Comparison of ENCODE assay signal across 8 cellular contexts in the genomic region with DNA sequence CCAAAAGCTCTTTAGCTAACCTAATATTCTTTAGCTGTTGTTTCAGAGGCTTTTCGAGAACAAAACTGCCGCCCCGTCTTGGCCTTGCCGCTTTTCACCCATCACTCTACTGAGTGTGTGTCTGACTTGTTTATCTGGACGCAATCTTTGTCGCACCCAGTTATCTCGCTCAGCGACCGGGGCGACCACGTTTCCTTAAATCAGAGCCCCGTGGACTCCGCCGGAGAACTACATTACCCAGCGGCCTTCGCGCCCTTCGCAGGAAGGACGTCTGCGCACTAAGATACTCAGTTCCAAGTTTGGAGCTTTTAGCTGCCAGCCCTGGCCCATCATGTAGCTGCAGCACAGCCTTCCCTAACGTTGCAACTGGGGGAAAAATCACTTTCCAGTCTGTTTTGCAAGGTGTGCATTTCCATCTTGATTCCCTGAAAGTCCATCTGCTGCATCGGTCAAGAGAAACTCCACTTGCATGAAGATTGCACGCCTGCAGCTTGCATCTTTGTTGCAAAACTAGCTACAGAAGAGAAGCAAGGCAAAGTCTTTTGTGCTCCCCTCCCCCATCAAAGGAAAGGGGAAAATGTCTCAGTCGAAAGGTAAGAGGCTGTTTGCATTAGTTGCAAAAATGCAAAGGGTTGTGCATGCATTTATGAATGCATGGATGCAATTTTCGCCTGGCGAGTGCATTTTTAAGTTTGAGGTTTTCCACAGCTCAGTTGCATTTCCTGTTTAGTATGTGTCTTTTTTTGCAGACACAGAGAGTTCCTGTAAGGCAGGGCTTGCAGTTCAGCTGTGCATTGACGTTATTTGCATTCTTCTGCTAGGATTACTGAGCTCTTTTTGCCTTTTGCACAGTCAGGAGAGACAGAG. TPM values are rescaled to one million over a fixed set of nuclear protein-coding genes. Genes with fewer than 3 reads are reported as not detected.
A peak's percentile ranks its signal among the peaks of the same experiment; 100 is the strongest.
DNase-seq lines count a peak whose midpoint lies in the region; TF ChIP-seq lines count a peak whose summit lies in the region.

A gene (plus strand): TSS at position 290 of the 867 bp plus-strand sequence. CDS start 288 bp downstream, at position 578.

- no peak within 1 kb of the TSS for H2AK5ac ChIP-seq in H9 (ENCODE audit: insufficient read length, low read length)

- H3K79me1 ChIP-seq in H9 (ENCODE audit: insufficient read depth, low read depth, low read length, poor library complexity, severe bottlenecking), result no peaks in the 10 kb centered on the region

- H3K27me3 Mint-ChIP-seq in H9 (ENCODE audit: low read depth), result no peaks in the 10 kb centered on the region

- H3K27ac Mint-ChIP-seq in H9, result no peak within 1 kb of the TSS

- H3K9ac ChIP-seq in H9 (ENCODE audit: extremely low read depth, insufficient read length, low read length) (peak within 1 kb of the TSS; percentile 47), rectal smooth muscle tissue (ENCODE audit: low read length) (no peak within 1 kb of the TSS)

- no peak within 1 kb of the TSS for H2BK12ac ChIP-seq in H9 (ENCODE audit: insufficient read length, low read depth, low read length)

- H4K20me1 ChIP-seq in H9 (ENCODE audit: control insufficient read depth, insufficient read depth, insufficient read length), result no peaks in the 10 kb centered on the region

- peaks cover 0 to 3% (median 2%) of the 10 kb centered on the region in 3 experiments; a peak in 1 of 7 replicates for H3K36me3 Mint-ChIP-seq in H9 (ENCODE audit: insufficient read depth in 1 of 3, low read depth in 3 of 3)

- H4K91ac ChIP-seq in H9 (ENCODE audit: insufficient read length, low read depth, low read length), result no peak within 1 kb of the TSS

- H3K9me3 ChIP-seq in H9 (ENCODE audit: control insufficient read depth, low read depth, low read length) (no peaks in the 10 kb centered on the region), adrenal gland (replicated peaks in 1 of 3) (no peaks in the 10 kb centered on the region), uterus (no peaks in the 10 kb centered on the region)

- peaks cover 1% of the 10 kb centered on the region; the same call in 1 of the 2 replicates for H3K79me2 ChIP-seq in H9 (ENCODE audit: insufficient read depth, low read length)

- H3K36me3 ChIP-seq in adrenal gland (replicated peaks in 1 of 2) (no peaks in the 10 kb centered on the region), rectal smooth muscle tissue (ENCODE audit: control insufficient read depth, insufficient read depth, low read length) (no peaks in the 10 kb centered on the region), uterus (no peaks in the 10 kb centered on the region)

- TF ChIP-seq POLR2A in adrenal gland (IDR thresholded peaks at IDR 0.05) (no peak), uterus (IDR thresholded peaks at IDR 0.05) (no peak)

- peaks cover 7% of the 10 kb centered on the region for H3K23me2 ChIP-seq in H9 (ENCODE audit: insufficient read length, low read depth, low read length, poor library complexity, severe bottlenecking)

- H2BK15ac ChIP-seq in H9 (ENCODE audit: low read depth, low read length), result no peak within 1 kb of the TSS

- peak within 1 kb of the TSS; percentile 29 to 70 (median 40) for H3K4me3 ChIP-seq in adrenal gland
- H3K4me3 ChIP-seq in rectal smooth muscle tissue (ENCODE audit: low read length), result peak within 1 kb of the TSS; percentile 83
- H3K4me3 ChIP-seq in uterus, result peak within 1 kb of the TSS; percentile 37 to 47

- no peak within 1 kb of the TSS for H4K8ac ChIP-seq in H9 (replicated peaks; ENCODE audit: insufficient read length, low read depth, low read length)

- H3K18ac ChIP-seq in H9 (ENCODE audit: insufficient read length, low read depth, low read length), result no peak within 1 kb of the TSS

- H3T11ph ChIP-seq in H9 (ENCODE audit: low read length), result no peak within 1 kb of the TSS

- H2BK20ac ChIP-seq in H9 (ENCODE audit: low read depth, low read length, poor library complexity, severe bottlenecking), result no peak within 1 kb of the TSS

- intact Hi-C loops in adrenal gland (cut with DNase I), result no loop called here
- intact Hi-C loops in uterus (cut with DNase I; ENCODE audit: low total_unique reads), result no loop called here

- H3K23ac ChIP-seq in H9 (ENCODE audit: insufficient read length, low read depth, low read length), result no peak within 1 kb of the TSS

- no peak for TF ChIP-seq CTCF in H9 (conservative IDR thresholded peaks at IDR 0.05)
- no peak for TF ChIP-seq CTCF in adrenal gland (IDR thresholded peaks at IDR 0.05)
- no peak for TF ChIP-seq CTCF in uterus (IDR thresholded peaks at IDR 0.05)

- H3K56ac ChIP-seq in H9 (ENCODE audit: insufficient read length, low read depth, low read length), result no peak within 1 kb of the TSS

- H3K4me1 Mint-ChIP-seq in H9, result peaks cover 16 to 17% of the 10 kb centered on the region in 2 experiments

- H3K9me3 Mint-ChIP-seq in H9, result no peaks in the 10 kb centered on the region; a peak in 1 of 5 replicates

- H2BK120ac ChIP-seq in H9 (ENCODE audit: low read depth, low read length, poor library complexity, severe bottlenecking), result no peak within 1 kb of the TSS

- H4K5ac ChIP-seq in H9 (ENCODE audit: insufficient read length, low read depth, low read length), result no peak within 1 kb of the TSS

- DNase-seq in GM03348 (ENCODE audit: low spot score), result peak; percentile 73
- peak; percentile 90 for DNase-seq in H9
- peak; percentile 13 for DNase-seq in M059J (ENCODE audit: low read depth)
- peak; percentile 83 for DNase-seq in SKM-1 treated with dmso at 0.1 percent for 144 hours (lab: John Stamatoyannopoulos, UW; ENCODE audit: unreplicated experiment)
- DNase-seq in adrenal gland, result peak; percentile 59 to 84 (median 71)
- peak; percentile 31 for DNase-seq in hepatic stellate cell (ENCODE audit: low spot score)
- DNase-seq in uterus, result peak; percentile 74 to 77

- H3K4ac ChIP-seq in H9 (ENCODE audit: low read depth, low read length), result no peak within 1 kb of the TSS

- H3K27me3 ChIP-seq in H9 (ENCODE audit: insufficient read depth, low read length) (no peaks in the 10 kb centered on the region), adrenal gland (no peaks in the 10 kb centered on the region), rectal smooth muscle tissue (ENCODE audit: control insufficient read depth, insufficient read depth, low read length) (no peaks in the 10 kb centered on the region), uterus (no peaks in the 10 kb centered on the region)

- no peak within 1 kb of the TSS for H3K14ac ChIP-seq in H9 (ENCODE audit: insufficient read depth, low read length)

- no peak within 1 kb of the TSS for H2BK5ac ChIP-seq in H9 (ENCODE audit: insufficient read length, low read length)

- H3K4me2 ChIP-seq in H9 (ENCODE audit: insufficient read depth, insufficient read length, low read length), result peak within 1 kb of the TSS; percentile 93

- peaks cover 2% of the 10 kb centered on the region; the same call in 1 of the 2 replicates for H3K4me1 ChIP-seq in H9 (ENCODE audit: insufficient read depth, low read length)
- peaks cover 0 to 18% of the 10 kb centered on the region in 2 donors for H3K4me1 ChIP-seq in adrenal gland (replicated peaks in 1 of 2)
- H3K4me1 ChIP-seq in rectal smooth muscle tissue (ENCODE audit: control insufficient read depth, insufficient read depth, low read length), result peaks cover 4% of the 10 kb centered on the region
- H3K4me1 ChIP-seq in uterus, result no peaks in the 10 kb centered on the region

- peak within 1 kb of the TSS; percentile 72 for H2AFZ ChIP-seq in H9 (ENCODE audit: low read length)

- no peak within 1 kb of the TSS for H3K27ac ChIP-seq in H9 (ENCODE audit: insufficient read length, low read depth, low read length)
- peak within 1 kb of the TSS in 1 of 5 donors; percentile 3 for H3K27ac ChIP-seq in adrenal gland
- no peak within 1 kb of the TSS for H3K27ac ChIP-seq in rectal smooth muscle tissue (ENCODE audit: low read depth, low read length)
- peak within 1 kb of the TSS; percentile 25 to 36 for H3K27ac ChIP-seq in uterus

- H3K4me3 Mint-ChIP-seq in H9, result no peak within 1 kb of the TSS; a peak in 1 of 5 replicates

- no CpG with 5 or more reads among the region's 27 CpGs for WGBS in H9 (ENCODE audit: extremely low coverage, insufficient read length, low lambda C conversion rate)
- WGBS in adrenal gland, 4 donors, result 0 to 1% (median 1%) methylated on average over 22 to 27 of the region's 27 CpGs

RNA-seq across cellular contexts. Expression of the gene that starts here (rescaled TPM):
- total RNA-seq in H9 (2021) (17.7 and 18.9 TPM in 2 replicates), adrenal gland (1 to 10 TPM in 6 of 8 donors, under 1 TPM in 2; 0.53 to 7.0 (median 1.7) TPM), uterus (10 to 100 TPM in 1 of 4 donors, 1 to 10 TPM in 3; 3.2 to 43.4 (median 4.3) TPM)
- total RNA-seq in M059J (2014; rRNA removed; shearing (Covaris generic)), result 0.22 and 1.2 TPM in 2 replicates
- 1 to 10 TPM; 1.8 to 2.2 (median 2.0) TPM for polyA plus RNA-seq in adrenal gland

Comparison
In these comparisons a context has a peak if more than half of its experiments do, and no peak if none do; other contexts are left out.
1. DNase-seq: peak in every context shown above with its lines; median percentile 90 in H9; 83 in SKM-1 treated with dmso at 0.1 percent for 144 hours; 76 in uterus; 73 in GM03348; 71 in adrenal gland; 31 in hepatic stellate cell; 13 in M059J.
2. H3K27ac ChIP-seq: peak in uterus (2 of 2); none in H9 (single experiment) and rectal smooth muscle tissue (single experiment).
3. Peak in every context shown above with its lines, with median percentiles within 50 percentile points of each other: H3K4me3 ChIP-seq.